In genomic region chr17:79848370-79848766, GRCh38 we compare ENCODE assay signal across 30 cellular contexts.
"Had no signal": no experiment of that assay in that cellular context is flagged by ENCODE, and none has a peak within 500 bp of the region (broad histone marks: within the 10 kb centered on the region; RNA-seq: fewer than 3 reads in every experiment).

No MANE protein-coding gene starts in this region.

- H3K36me3 Mint-ChIP-seq: activated CD4-positive, alpha-beta memory T cell treated with anti-CD3 and anti-CD28 coated beads for 36 hours; activated naive CD8-positive, alpha-beta T cell treated with anti-CD3 and anti-CD28 coated beads for 36 hours had no signal

- H3K4me3 Mint-ChIP-seq: activated CD4-positive, alpha-beta memory T cell treated with anti-CD3 and anti-CD28 coated beads for 36 hours; activated CD4-positive, alpha-beta T cell treated with anti-CD3 and anti-CD28 coated beads for 36 hours; activated CD4-positive, alpha-beta T cell treated with anti-CD3 and anti-CD28 coated beads, Interleukin-2, amount 10 ng/mL, durations not matched to agents 24 days and 14 days; activated CD8-positive, alpha-beta T cell treated with anti-CD3 and anti-CD28 coated beads, Interleukin-2, amount 10 ng/mL, durations not matched to agents 7 days and 5 days; activated naive CD8-positive, alpha-beta T cell treated with anti-CD3 and anti-CD28 coated beads for 36 hours; activated naive CD8-positive, alpha-beta T cell treated with anti-CD3 and anti-CD28 coated beads, Interleukin-2, amount 50 U/mL, for 24 hours; activated T-cell treated with anti-CD3 and anti-CD28 coated beads, Interleukin-2, amount 50 U/mL, for 24 hours; activated T-cell treated with anti-CD3 and anti-CD28 coated beads, Interleukin-2, amount 50 U/mL, for 72 hours; central memory CD8-positive, alpha-beta T cell; dendritic cell treated with granulocyte-macrophage colony-stimulating factor and Interleukin-4, amounts not matched to agents 40 ng/mL and 50 ng/mL, for 4 days; endodermal cell had no signal

- H3K4me3 ChIP-seq: adrenal gland, coronary artery, dorsolateral prefrontal cortex had no signal

- H3K27ac Mint-ChIP-seq: activated CD4-positive, alpha-beta memory T cell treated with anti-CD3 and anti-CD28 coated beads for 36 hours; activated CD4-positive, alpha-beta T cell treated with anti-CD3 and anti-CD28 coated beads for 36 hours; activated CD4-positive, alpha-beta T cell treated with anti-CD3 and anti-CD28 coated beads, Interleukin-2, amount 10 ng/mL, durations not matched to agents 24 days and 14 days; activated CD8-positive, alpha-beta T cell treated with anti-CD3 and anti-CD28 coated beads, Interleukin-2, amount 10 ng/mL, durations not matched to agents 7 days and 5 days; activated naive CD8-positive, alpha-beta T cell treated with anti-CD3 and anti-CD28 coated beads for 36 hours; activated naive CD8-positive, alpha-beta T cell treated with anti-CD3 and anti-CD28 coated beads, Interleukin-2, amount 50 U/mL, for 24 hours; activated T-cell treated with anti-CD3 and anti-CD28 coated beads, Interleukin-2, amount 50 U/mL, for 24 hours; activated T-cell treated with anti-CD3 and anti-CD28 coated beads, Interleukin-2, amount 50 U/mL, for 72 hours; dendritic cell treated with granulocyte-macrophage colony-stimulating factor and Interleukin-4, amounts not matched to agents 40 ng/mL and 50 ng/mL, for 4 days; endodermal cell had no signal

- H3K27ac ChIP-seq: adrenal gland, brain microvascular endothelial cell, coronary artery, dorsolateral prefrontal cortex had no signal

- FAIRE-seq: bronchial epithelial cell, frontal cortex had no signal

- H3K9me3 Mint-ChIP-seq: activated CD4-positive, alpha-beta memory T cell treated with anti-CD3 and anti-CD28 coated beads for 36 hours; activated CD4-positive, alpha-beta T cell treated with anti-CD3 and anti-CD28 coated beads, Interleukin-2, amount 10 ng/mL, durations not matched to agents 24 days and 14 days; activated naive CD8-positive, alpha-beta T cell treated with anti-CD3 and anti-CD28 coated beads for 36 hours; activated naive CD8-positive, alpha-beta T cell treated with anti-CD3 and anti-CD28 coated beads, Interleukin-2, amount 50 U/mL, for 24 hours; activated T-cell treated with anti-CD3 and anti-CD28 coated beads, Interleukin-2, amount 50 U/mL, for 24 hours; activated T-cell treated with anti-CD3 and anti-CD28 coated beads, Interleukin-2, amount 50 U/mL, for 72 hours; central memory CD8-positive, alpha-beta T cell; dendritic cell treated with granulocyte-macrophage colony-stimulating factor and Interleukin-4, amounts not matched to agents 40 ng/mL and 50 ng/mL, for 4 days; endodermal cell had no signal

- DNase-seq: activated CD4-positive, alpha-beta memory T cell treated with anti-CD3 and anti-CD28 coated beads for 36 hours; activated CD4-positive, alpha-beta T cell treated with anti-CD3 and anti-CD28 coated beads for 36 hours; activated CD4-positive, alpha-beta T cell treated with anti-CD3 and anti-CD28 coated beads, Interleukin-2, amount 10 ng/mL, durations not matched to agents 24 days and 14 days; activated CD4-positive, CD25-positive, alpha-beta regulatory T cell; activated CD4-positive, CD25-positive, alpha-beta regulatory T cell treated with anti-CD3 and anti-CD28 coated beads, Interleukin-2, amount 50 U/mL, for 72 hours; activated CD8-positive, alpha-beta memory T cell treated with anti-CD3 and anti-CD28 coated beads, Interleukin-2, amount 50 U/mL, for 48 hours; activated CD8-positive, alpha-beta T cell treated with anti-CD3 and anti-CD28 coated beads, Interleukin-2, amount 10 ng/mL, durations not matched to agents 7 days and 5 days; activated gamma-delta T cell; activated naive CD4-positive, alpha-beta T cell; activated naive CD4-positive, alpha-beta T cell treated with anti-CD3 and anti-CD28 coated beads, Interleukin-2, amount 50 U/mL, for 16 hours; activated naive CD8-positive, alpha-beta T cell treated with anti-CD3 and anti-CD28 coated beads for 36 hours; activated naive CD8-positive, alpha-beta T cell treated with anti-CD3 and anti-CD28 coated beads, Interleukin-2, amount 50 U/mL, for 24 hours; activated T-cell treated with anti-CD3 and anti-CD28 coated beads for 4 hours; activated T-cell treated with anti-CD3 and anti-CD28 coated beads, Interleukin-2, amount 50 U/mL, for 24 hours; activated T-cell treated with anti-CD3 and anti-CD28 coated beads, Interleukin-2, amount 50 U/mL, for 72 hours; adrenal gland; amygdala; aorta; brain microvascular endothelial cell; dorsolateral prefrontal cortex; effector memory CD4-positive, alpha-beta T cell; endodermal cell; foreskin fibroblast; T-helper 2 cell had no signal

- ATAC-seq: activated CD4-positive, alpha-beta T cell treated with anti-CD3 and anti-CD28 coated beads for 36 hours; activated CD8-positive, alpha-beta T cell treated with anti-CD3 and anti-CD28 coated beads, Interleukin-2, amount 10 ng/mL, durations not matched to agents 7 days and 5 days; activated naive CD8-positive, alpha-beta T cell treated with anti-CD3 and anti-CD28 coated beads, Interleukin-2, amount 50 U/mL, for 24 hours; activated T-cell treated with anti-CD3 and anti-CD28 coated beads, Interleukin-2, amount 50 U/mL, for 72 hours; esophagus mucosa had no signal

- H3K4me1 Mint-ChIP-seq: central memory CD8-positive, alpha-beta T cell had no signal

- H3K36me3 ChIP-seq: adrenal gland, brain microvascular endothelial cell had no signal

- H3K9me3 ChIP-seq: adrenal gland had no signal
